In the genomic region with DNA sequence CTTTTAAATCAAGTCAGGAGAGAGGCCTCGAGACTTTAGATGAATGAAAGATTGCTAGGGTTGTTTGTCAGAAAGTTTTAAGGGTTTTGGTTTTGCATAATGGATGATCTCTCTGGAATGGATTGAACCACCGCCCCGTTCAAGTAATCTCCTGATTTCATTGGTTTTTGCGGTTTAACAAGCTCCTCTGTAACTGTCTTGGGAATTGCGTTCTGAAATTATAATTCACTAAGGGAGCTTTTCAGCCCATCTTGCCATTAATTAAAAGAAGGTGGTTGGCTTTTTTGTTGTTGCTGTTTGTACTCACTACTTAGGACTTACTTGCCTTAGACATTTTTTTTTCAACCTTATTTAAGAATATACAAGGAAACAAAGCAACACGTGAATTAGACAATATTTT, we compare ENCODE assay signal across 34 cellular contexts. TPM values are rescaled to one million over a fixed set of nuclear protein-coding genes. Genes with fewer than 3 reads are reported as not detected.
"Had no signal": no experiment of that assay in that cellular context is flagged by ENCODE, and none has a peak within 500 bp of the region (broad histone marks: within the 10 kb centered on the region; RNA-seq: fewer than 3 reads in every experiment).

No MANE protein-coding gene starts in this region.

- H3K36me3 ChIP-seq: colonic mucosa, esophagus squamous epithelium, gastroesophageal sphincter, heart left ventricle, left lung, lower lobe of right lung had no signal

- H3K4me1 ChIP-seq: colonic mucosa, esophagus squamous epithelium, foreskin keratinocyte, gastroesophageal sphincter, heart left ventricle, left lung, lower lobe of right lung had no signal

- H3K27ac Mint-ChIP-seq: dendritic cell treated with granulocyte-macrophage colony-stimulating factor and Interleukin-4, amounts not matched to agents 40 ng/mL and 50 ng/mL, for 4 days; effector memory CD8-positive, alpha-beta T cell; endodermal cell; immature natural killer cell; mesothelial cell of epicardium; naive B cell; naive thymus-derived CD8-positive, alpha-beta T cell had no signal

- H3K9me3 ChIP-seq: colonic mucosa, esophagus squamous epithelium, gastroesophageal sphincter, heart left ventricle, left lung, lower lobe of right lung, mucosa of descending colon had no signal

- H3K4me3 Mint-ChIP-seq: dendritic cell treated with granulocyte-macrophage colony-stimulating factor and Interleukin-4, amounts not matched to agents 40 ng/mL and 50 ng/mL, for 4 days; effector memory CD8-positive, alpha-beta T cell; endodermal cell; immature natural killer cell; mesothelial cell of epicardium; naive B cell; naive thymus-derived CD8-positive, alpha-beta T cell had no signal

- DNase-seq: colonic mucosa; cortex of kidney; effector CD8-positive, alpha-beta T cell; effector memory CD8-positive, alpha-beta T cell; endodermal cell; erythroblast; esophagus squamous epithelium; foreskin keratinocyte; heart left ventricle; hypothalamus; immature natural killer cell; islet precursor cell; kidney; kidney glomerular epithelial cell; left cardiac atrium; left lung; left ventricle myocardium superior; lower lobe of right lung; mesenchymal stem cell; mucosa of descending colon; naive B cell; naive thymus-derived CD8-positive, alpha-beta T cell had no signal

- H3K9me3 Mint-ChIP-seq: dendritic cell treated with granulocyte-macrophage colony-stimulating factor and Interleukin-4, amounts not matched to agents 40 ng/mL and 50 ng/mL, for 4 days; effector memory CD8-positive, alpha-beta T cell; endodermal cell; mesothelial cell of epicardium had no signal

- H3K27me3 ChIP-seq: colonic mucosa, foreskin keratinocyte had no signal

- H3K4me1 Mint-ChIP-seq: endodermal cell, immature natural killer cell, mesothelial cell of epicardium, naive B cell had no signal

- H3K4me2 ChIP-seq: hepatocyte had no signal

- H3K4me3 ChIP-seq: colonic mucosa, esophagus squamous epithelium, gastroesophageal sphincter, heart left ventricle, hepatocyte, left lung, lower lobe of right lung, mucosa of descending colon had no signal

- H3K36me3 Mint-ChIP-seq: immature natural killer cell; naive B cell; naive thymus-derived CD8-positive, alpha-beta T cell had no signal

- H3K27ac ChIP-seq: colonic mucosa, epithelial cell of prostate, esophagus squamous epithelium, foreskin keratinocyte, gastroesophageal sphincter, heart left ventricle, hepatocyte, left lung, lower lobe of right lung had no signal

- ATAC-seq: effector memory CD8-positive, alpha-beta T cell; esophagus mucosa; foreskin keratinocyte; gastroesophageal sphincter; heart left ventricle; left cardiac atrium; left lung; left ventricle myocardium superior; lower lobe of right lung; mucosa of descending colon; naive thymus-derived CD8-positive, alpha-beta T cell had no signal

RNA-seq across cellular contexts. Expression of a gene that starts 8.8 kb away (rescaled TPM):
- total RNA-seq: colonic mucosa; dermis microvascular lymphatic vessel endothelial cell; fibroblast of lung; fibroblast of villous mesenchyme; foreskin keratinocyte; heart left ventricle; kidney; left cardiac atrium; left lung; left ventricle myocardium superior; lung microvascular endothelial cell; mesenteric fat pad; myocyte; naive thymus-derived CD8-positive, alpha-beta T cell had no signal
